ENCODE assay signal across 25 cellular contexts in the genomic region with DNA sequence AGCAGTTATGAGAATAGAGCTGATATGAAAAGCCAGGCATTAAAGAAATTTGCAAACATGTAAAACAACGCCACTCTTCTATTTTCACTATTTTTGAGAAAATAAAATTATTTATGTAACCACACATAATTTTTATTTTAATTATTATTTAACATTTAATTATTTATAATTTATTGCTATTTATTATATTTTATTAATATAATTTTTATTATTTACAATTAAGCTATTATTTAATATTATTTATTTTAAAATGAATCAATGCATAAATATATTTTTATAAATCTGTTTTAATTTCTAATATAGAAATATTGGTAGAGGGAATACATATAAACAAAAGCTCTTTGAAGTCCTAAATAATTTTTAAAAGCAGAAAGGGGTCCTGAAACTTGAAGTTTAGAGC.
"Had no signal": no experiment of that assay in that cellular context is flagged by ENCODE, and none has a peak within 500 bp of the region (broad histone marks: within the 10 kb centered on the region; RNA-seq: fewer than 3 reads in every experiment).

No MANE protein-coding gene starts in this region.

- H3K4me3 Mint-ChIP-seq: naive thymus-derived CD8-positive, alpha-beta T cell; nephron; neural crest cell; stimulated activated memory B cell treated with anti-CD40 and anti-IgM and Interleukin-4, amounts not matched to agents 10 μg/mL and 1 μg/mL and 100 μg/mL, for 72 hours; stimulated activated naive CD8-positive, alpha-beta T cell treated with anti-CD3 and anti-CD28 coated beads, Interleukin-15, amount 100 ng/mL, for 72 hours; type B pancreatic cell had no signal

- H3K27me3 Mint-ChIP-seq: naive thymus-derived CD8-positive, alpha-beta T cell; progenitor cell of endocrine pancreas; stimulated activated memory B cell treated with anti-CD40 and anti-IgM and Interleukin-4, amounts not matched to agents 10 μg/mL and 1 μg/mL and 100 μg/mL, for 72 hours; stimulated activated naive CD8-positive, alpha-beta T cell treated with anti-CD3 and anti-CD28 coated beads, Interleukin-15, amount 100 ng/mL, for 72 hours; type B pancreatic cell had no signal

- ATAC-seq: left colon; left lung; lower lobe of right lung; naive thymus-derived CD8-positive, alpha-beta T cell; right lobe of liver; stimulated activated memory B cell treated with anti-CD40 and anti-IgM and Interleukin-4, amounts not matched to agents 10 μg/mL and 1 μg/mL and 100 μg/mL, for 72 hours; stimulated activated naive CD8-positive, alpha-beta T cell treated with anti-CD3 and anti-CD28 coated beads, Interleukin-15, amount 100 ng/mL, for 72 hours had no signal

- DNase-seq: hippocampal formation; left colon; left lung; lower lobe of right lung; mammary epithelial cell; mesenchymal stem cell; naive thymus-derived CD8-positive, alpha-beta T cell; occipital lobe; right lobe of liver; stimulated activated CD4-positive, alpha-beta T cell treated with anti-CD3 and anti-CD28 coated beads, Interleukin-12 subunit alpha, Interleukin-12 subunit beta, amount 100 ng/mL, for 4 hours; stimulated activated CD4-positive, alpha-beta T cell treated with anti-CD3 and anti-CD28 coated beads, Interleukin-15, amount 100 ng/mL, for 24 hours; stimulated activated CD4-positive, alpha-beta T cell treated with anti-CD3 and anti-CD28 coated beads, Interleukin-2, amount 100 ng/mL, for 24 hours; stimulated activated CD4-positive, alpha-beta T cell treated with anti-CD3 and anti-CD28 coated beads, Interleukin-4, amount 100 ng/mL, for 1 hour; stimulated activated naive CD4-positive, alpha-beta T cell treated with Interleukin-2 at 50 U/mL for 16 hours; stimulated activated naive CD8-positive, alpha-beta T cell treated with anti-CD3 and anti-CD28 coated beads, Interleukin-15, amount 100 ng/mL, for 72 hours; substantia nigra had no signal

- H3K27ac Mint-ChIP-seq: naive thymus-derived CD8-positive, alpha-beta T cell; nephron; progenitor cell of endocrine pancreas; stimulated activated memory B cell treated with anti-CD40 and anti-IgM and Interleukin-4, amounts not matched to agents 10 μg/mL and 1 μg/mL and 100 μg/mL, for 72 hours; stimulated activated naive CD8-positive, alpha-beta T cell treated with anti-CD3 and anti-CD28 coated beads, Interleukin-15, amount 100 ng/mL, for 72 hours; type B pancreatic cell had no signal

- H3K27ac ChIP-seq: left lung, lower lobe of right lung, right atrium auricular region, right lobe of liver, tibial nerve, vagina had no signal

- FAIRE-seq: keratinocyte had no signal

- H3K4me1 Mint-ChIP-seq: naive thymus-derived CD8-positive, alpha-beta T cell; stimulated activated memory B cell treated with anti-CD40 and anti-IgM and Interleukin-4, amounts not matched to agents 10 μg/mL and 1 μg/mL and 100 μg/mL, for 72 hours; stimulated activated naive CD8-positive, alpha-beta T cell treated with anti-CD3 and anti-CD28 coated beads, Interleukin-15, amount 100 ng/mL, for 72 hours had no signal

- H3K9me3 Mint-ChIP-seq: naive thymus-derived CD8-positive, alpha-beta T cell; nephron; neural crest cell; stimulated activated memory B cell treated with anti-CD40 and anti-IgM and Interleukin-4, amounts not matched to agents 10 μg/mL and 1 μg/mL and 100 μg/mL, for 72 hours; stimulated activated naive CD8-positive, alpha-beta T cell treated with anti-CD3 and anti-CD28 coated beads, Interleukin-15, amount 100 ng/mL, for 72 hours; type B pancreatic cell had no signal

- H3K36me3 ChIP-seq: lower lobe of right lung, right atrium auricular region, right lobe of liver, tibial nerve, vagina had no signal

- H3K4me1 ChIP-seq: left lung, lower lobe of right lung, right atrium auricular region, right lobe of liver, tibial nerve, vagina had no signal

- H3K4me3 ChIP-seq: left lung, lower lobe of right lung, right atrium auricular region, right lobe of liver, tibial nerve, vagina had no signal

- H3K36me3 Mint-ChIP-seq: naive thymus-derived CD8-positive, alpha-beta T cell; stimulated activated memory B cell treated with anti-CD40 and anti-IgM and Interleukin-4, amounts not matched to agents 10 μg/mL and 1 μg/mL and 100 μg/mL, for 72 hours had no signal

- H3K27me3 ChIP-seq: left lung, right atrium auricular region, right lobe of liver, tibial nerve, vagina had no signal

- H3K9me3 ChIP-seq: left lung, lower lobe of right lung, right atrium auricular region, right lobe of liver, tibial nerve, vagina had no signal
